Comparison of ENCODE assay signal across 12 cellular contexts in genomic region chr1:208101661-208102431, GRCh38.
A peak's percentile ranks its signal among the peaks of the same experiment; 100 is the strongest.
DNase-seq lines count a peak whose midpoint lies in the region; ATAC-seq and TF ChIP-seq lines count a peak whose summit lies in the region.
"Had no signal": no experiment of that assay in that cellular context is flagged by ENCODE, and none has a peak within 500 bp of the region (broad histone marks: within the 10 kb centered on the region; RNA-seq: fewer than 3 reads in every experiment).

No MANE protein-coding gene starts in this region.

- H3K4me3 Mint-ChIP-seq in osteocyte (ENCODE audit: unreplicated experiment) (no peak overlapping the region), endothelial cell (ENCODE audit: unreplicated experiment) (no peak overlapping the region)
- H3K4me3 Mint-ChIP-seq in activated naive CD4-positive, alpha-beta T cell treated with anti-CD3 and anti-CD28 coated beads, Interleukin-2, amount 10 ng/mL, durations not matched to agents 7 days and 5 days = no peak overlapping the region
- H3K4me3 Mint-ChIP-seq: T-cell had no signal

- DNase-seq in AG10803 (ENCODE audit: low read depth) (peak; percentile 62), NCI-H2081 (lab: John Stamatoyannopoulos, UW) (peak; percentile 91 to 98), anterior cingulate cortex (lab: John Stamatoyannopoulos, UW) (peak in 36 of 58 donors; percentile 11 to 77 (median 32)), osteocyte (ENCODE audit: extremely low spot score, unreplicated experiment) (no peak), endothelial cell (ENCODE audit: low spot score) (no peak)
- DNase-seq in activated naive CD4-positive, alpha-beta T cell treated with anti-CD3 and anti-CD28 coated beads, Interleukin-2, amount 10 ng/mL, durations not matched to agents 7 days and 5 days = no peak
- DNase-seq: foreskin keratinocyte, T-cell had no signal

- H3K4me1 ChIP-seq in liver (ENCODE audit: control insufficient read depth in 4 of 4, insufficient read depth in 4 of 4, low read length in 3 of 4) = peaks cover 5 to 22% (median 16%) of the 10 kb centered on the region in 4 donors
- H3K4me1 ChIP-seq: foreskin keratinocyte, parathyroid adenoma had no signal

- H3K36me3 Mint-ChIP-seq in osteocyte (ENCODE audit: unreplicated experiment) (peaks cover 13% of the 10 kb centered on the region), endothelial cell (ENCODE audit: low read depth, unreplicated experiment) (peaks cover 5% of the 10 kb centered on the region)
- H3K36me3 Mint-ChIP-seq in activated naive CD4-positive, alpha-beta T cell treated with anti-CD3 and anti-CD28 coated beads, Interleukin-2, amount 10 ng/mL, durations not matched to agents 7 days and 5 days = no peaks in the 10 kb centered on the region
- H3K36me3 Mint-ChIP-seq: T-cell had no signal

- H3K27me3 Mint-ChIP-seq in osteocyte (ENCODE audit: unreplicated experiment) (no peaks in the 10 kb centered on the region), endothelial cell (ENCODE audit: unreplicated experiment) (no peaks in the 10 kb centered on the region)
- H3K27me3 Mint-ChIP-seq in activated naive CD4-positive, alpha-beta T cell treated with anti-CD3 and anti-CD28 coated beads, Interleukin-2, amount 10 ng/mL, durations not matched to agents 7 days and 5 days = peaks cover 27% of the 10 kb centered on the region

- H3K27me3 ChIP-seq in liver (ENCODE audit: control insufficient read depth in 4 of 4, insufficient read depth in 4 of 4, low read length in 3 of 4) = no peaks in the 10 kb centered on the region
- H3K27me3 ChIP-seq: foreskin keratinocyte had no signal

- peak; percentile 45 to 62 for TF ChIP-seq RAD21 in liver (IDR thresholded peaks at IDR 0.05)

- H3K27ac ChIP-seq in liver (ENCODE audit: low read depth in 1 of 2, low read length in 2 of 2) = no peak overlapping the region
- H3K27ac ChIP-seq: foreskin keratinocyte, parathyroid adenoma had no signal

- CTCF ChIA-PET in activated naive CD4-positive, alpha-beta T cell treated with anti-CD3 and anti-CD28 coated beads, Interleukin-2, amount 10 ng/mL, durations not matched to agents 7 days and 5 days (lab: Charles Lee) = interaction anchor here (0.9 to 4.2 kb wide), 3 partner anchors 8 to 80 kb away, joined by 3 to 15 read pairs (median 3); no protein-coding TSS in a partner anchor

- H3K4me3 ChIP-seq in AG10803 (ENCODE audit: low read length) (no peak overlapping the region), liver (ENCODE audit: low read depth in 1 of 3, low read length in 3 of 3) (no peak overlapping the region)

- H3K36me3 ChIP-seq in liver (ENCODE audit: control insufficient read depth in 4 of 4, insufficient read depth in 3 of 4, low read depth in 1 of 4, low read length in 3 of 4) = no peaks in the 10 kb centered on the region

- TF ChIP-seq CTCF in AG10803 (conservative IDR thresholded peaks at IDR 0.05; ENCODE audit: low read length) = no peak
- no peak for TF ChIP-seq CTCF in liver (IDR thresholded peaks at IDR 0.05; ENCODE audit: low read depth, low read length, missing input control)
- TF ChIP-seq CTCF in osteocyte (IDR thresholded peaks at IDR 0.05) = no peak
- TF ChIP-seq CTCF in endothelial cell (IDR thresholded peaks at IDR 0.05; ENCODE audit: unreplicated experiment) = no peak

- H3K9me3 ChIP-seq in liver (ENCODE audit: control insufficient read depth in 4 of 4, low read length in 3 of 4) = no peaks in the 10 kb centered on the region

- WGBS in liver = 46% methylated on average over 11 of the region's 11 CpGs

- H3K9me3 Mint-ChIP-seq in osteocyte (ENCODE audit: unreplicated experiment) = no peaks in the 10 kb centered on the region
- no peaks in the 10 kb centered on the region for H3K9me3 Mint-ChIP-seq in endothelial cell (ENCODE audit: unreplicated experiment)
- no peaks in the 10 kb centered on the region for H3K9me3 Mint-ChIP-seq in activated naive CD4-positive, alpha-beta T cell treated with anti-CD3 and anti-CD28 coated beads, Interleukin-2, amount 10 ng/mL, durations not matched to agents 7 days and 5 days
- H3K9me3 Mint-ChIP-seq: T-cell had no signal

- no peak overlapping the region for H3K9ac ChIP-seq in liver (ENCODE audit: low read depth in 1 of 2, low read length in 2 of 2)
- H3K9ac ChIP-seq: parathyroid adenoma had no signal

- no peak for ATAC-seq in HG03354 (IDR thresholded peaks at IDR 0.05; ENCODE audit: poor library complexity, severe bottlenecking, unreplicated experiment)
- ATAC-seq: foreskin keratinocyte, HCT116, T-cell had no signal

- H3K4me1 Mint-ChIP-seq in osteocyte (ENCODE audit: unreplicated experiment) (peaks cover 32% of the 10 kb centered on the region), endothelial cell (ENCODE audit: unreplicated experiment) (peaks cover 9% of the 10 kb centered on the region)
- H3K4me1 Mint-ChIP-seq in activated naive CD4-positive, alpha-beta T cell treated with anti-CD3 and anti-CD28 coated beads, Interleukin-2, amount 10 ng/mL, durations not matched to agents 7 days and 5 days = no peaks in the 10 kb centered on the region
- H3K4me1 Mint-ChIP-seq: T-cell had no signal

- no peak overlapping the region for H3K27ac Mint-ChIP-seq in osteocyte (ENCODE audit: unreplicated experiment)
- H3K27ac Mint-ChIP-seq in endothelial cell (ENCODE audit: unreplicated experiment) = no peak overlapping the region
- no peak overlapping the region for H3K27ac Mint-ChIP-seq in activated naive CD4-positive, alpha-beta T cell treated with anti-CD3 and anti-CD28 coated beads, Interleukin-2, amount 10 ng/mL, durations not matched to agents 7 days and 5 days
- H3K27ac Mint-ChIP-seq: T-cell had no signal

TF ChIP-seq in liver, 16 proteins besides CTCF, POLR2A, EP300 and RAD21:
- TF ChIP-seq EGR1 (IDR thresholded peaks at IDR 0.05; ENCODE audit: low read depth in 2 of 2) (peak; percentile 20 to 84), FOXA1 (IDR thresholded peaks at IDR 0.05) (peak; percentile 27), HNF4A (conservative IDR thresholded peaks at IDR 0.05) (peak; percentile 83 to 90), TAF1 (conservative IDR thresholded peaks at IDR 0.05) (no peak), JUND (IDR thresholded peaks at IDR 0.05) (peak in 1 of 2 donors; percentile 85), ZBTB33 (IDR thresholded peaks at IDR 0.05) (peak; percentile 47), YY1 (IDR thresholded peaks at IDR 0.05) (peak; percentile 54), REST (IDR thresholded peaks at IDR 0.05) (peak; percentile 37), NR2F2 (IDR thresholded peaks at IDR 0.05) (peak; percentile 52), HNF4G (IDR thresholded peaks at IDR 0.05) (no peak), FOXA2 (IDR thresholded peaks at IDR 0.05) (peak; percentile 39), ATF3 (IDR thresholded peaks at IDR 0.05) (no peak), MAX (IDR thresholded peaks at IDR 0.05) (peak; percentile 77), SP1 (IDR thresholded peaks at IDR 0.05) (peak; percentile 70), GABPA (IDR thresholded peaks at IDR 0.05 in 1 of 2, conservative IDR thresholded peaks at IDR 0.05 in 1 of 2) (peak in 1 of 2 donors; percentile 38), RXRA (IDR thresholded peaks at IDR 0.05) (peak; percentile 60 to 84)

Comparison
In these comparisons a context has a peak if more than half of its experiments do, and no peak if none do; other contexts are left out.
1. DNase-seq: peak in AG10803 (single experiment), NCI-H2081 (2 of 2) and anterior cingulate cortex (36 of 58); none in osteocyte (single experiment), endothelial cell (single experiment) and activated naive CD4-positive, alpha-beta T cell treated with anti-CD3 and anti-CD28 coated beads, Interleukin-2, amount 10 ng/mL, durations not matched to agents 7 days and 5 days (single experiment).